ENCODE assay signal across 16 cellular contexts in genomic region chr18:69752737-69753380, GRCh38.
"Had no signal": no experiment of that assay in that cellular context is flagged by ENCODE, and none has a peak within 500 bp of the region (broad histone marks: within the 10 kb centered on the region; RNA-seq: fewer than 3 reads in every experiment).

No MANE protein-coding gene starts in this region.

- H3K36me3 ChIP-seq: ascending aorta, breast epithelium, left lung, neutrophil, thyroid gland had no signal

- H3K27ac ChIP-seq: ascending aorta, breast epithelium, hepatocyte, left lung, neutrophil, thyroid gland had no signal

- H3K4me3 ChIP-seq: ascending aorta, breast epithelium, hepatocyte, left lung, mucosa of descending colon, thyroid gland had no signal

- ATAC-seq: left lung; mucosa of descending colon; naive thymus-derived CD8-positive, alpha-beta T cell; stimulated activated effector memory CD8-positive, alpha-beta T cell treated with anti-CD3 and anti-CD28 coated beads, Interleukin-12 subunit alpha, Interleukin-12 subunit beta, amount 100 ng/mL, for 72 hours had no signal

- H3K9me3 ChIP-seq: ascending aorta, breast epithelium, mucosa of descending colon, neutrophil, thyroid gland had no signal

- DNase-seq: activated CD4-positive, alpha-beta T cell treated with anti-CD3 and anti-CD28 coated beads for 1 hour; activated CD4-positive, alpha-beta T cell treated with anti-CD3 and anti-CD28 coated beads, Interleukin-2, amount 50 U/mL, for 4 hours; activated naive CD4-positive, alpha-beta T cell treated with anti-CD3 and anti-CD28 coated beads for 36 hours; cerebellar nuclear complex; erythroblast; left lung; mammary epithelial cell; mucosa of descending colon; naive thymus-derived CD8-positive, alpha-beta T cell; T-helper 9 cell; thyroid gland had no signal

- H3K4me1 ChIP-seq: ascending aorta, breast epithelium, left lung, thyroid gland had no signal

- H3K27me3 ChIP-seq: ascending aorta, breast epithelium, hepatocyte, left lung, neutrophil, thyroid gland had no signal
